8 cellular contexts compared by ENCODE assay signal in the genomic region with DNA sequence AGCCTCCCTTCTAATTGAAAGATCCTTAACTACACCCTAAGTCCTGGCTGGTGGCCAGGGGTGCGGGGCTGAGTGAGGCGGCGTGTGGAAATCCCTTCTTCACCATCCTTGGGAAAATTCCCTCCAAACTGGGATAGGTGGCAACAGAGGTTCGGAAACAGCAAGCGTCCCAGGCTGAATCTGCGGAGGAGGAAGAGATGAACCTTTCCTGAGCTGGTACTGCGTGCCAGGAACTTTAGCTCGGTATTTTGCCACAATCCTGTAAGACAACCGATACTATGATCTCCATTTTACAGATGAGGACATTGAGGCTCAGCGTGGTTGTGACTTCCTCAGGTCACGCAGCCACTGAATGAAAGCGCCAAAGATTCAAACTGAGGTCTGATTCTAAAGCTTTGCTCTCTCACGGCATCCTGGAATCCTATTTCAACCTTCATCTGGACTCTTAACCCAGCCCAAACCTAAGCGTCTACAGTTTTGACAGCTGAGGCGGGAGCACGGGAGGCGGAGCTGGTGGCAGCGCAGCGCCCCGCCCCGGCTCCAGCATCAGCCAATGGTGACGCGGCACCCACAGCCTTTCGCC. TPM values are rescaled to one million over a fixed set of nuclear protein-coding genes. Genes with fewer than 3 reads are reported as not detected.
DNase-seq lines count a peak whose midpoint lies in the region; ATAC-seq and TF ChIP-seq lines count a peak whose summit lies in the region.

No MANE protein-coding gene starts in this region.

- H3K27ac Mint-ChIP-seq in WTC11, result peak overlapping the region; percentile 87; the same call in 1 of the 2 replicates

- peak overlapping the region; percentile 70 for H3K4me3 Mint-ChIP-seq in WTC11

- H3K4me1 Mint-ChIP-seq in WTC11, result peaks cover 34% of the 10 kb centered on the region

- H3K27me3 Mint-ChIP-seq in WTC11 (ENCODE audit: low read depth), result no peaks in the 10 kb centered on the region; the same call in none of the 2 replicates

- H3K36me3 Mint-ChIP-seq in WTC11, result no peaks in the 10 kb centered on the region

- intact Hi-C loops in left cardiac atrium (cut with DNase I), result no loop called here

- DNase-seq in AG09309 (ENCODE audit: low read depth) (no peak), WTC11 (ENCODE audit: low spot score) (no peak), left cardiac atrium (peak; percentile 41), AG08395 (ENCODE audit: low spot score) (no peak), OCI-M2 (lab: John Stamatoyannopoulos, UW; ENCODE audit: unreplicated experiment) (no peak)

- POLR2A ChIA-PET in WTC11 (lab: Charles Lee), result no interaction called here

- no peaks in the 10 kb centered on the region for H3K9me3 Mint-ChIP-seq in WTC11

- CTCF ChIA-PET in WTC11 (lab: Charles Lee), result interaction anchor here (0.6 to 1.4 kb wide), 12 partner anchors 21 to 308 kb away, joined by 3 to 24 read pairs (median 4); no protein-coding TSS in a partner anchor

- H3K27ac ChIP-seq in skin epidermis, result peak overlapping the region in 20 of 21 experiments; percentile 28 to 96 (median 74)

- TF ChIP-seq CTCF in AG09309 (IDR thresholded peaks at IDR 0.05; ENCODE audit: control insufficient read depth, insufficient read depth, low read depth, low read length, missing control alignments), result no peak
- no peak for TF ChIP-seq CTCF in WTC11 (IDR thresholded peaks at IDR 0.05)

- H3K4me3 ChIP-seq in AG09309 (ENCODE audit: control insufficient read depth, low read depth, low read length) (peak overlapping the region; percentile 40), skin epidermis (peak overlapping the region; percentile 7 to 97 (median 77))

- peak; percentile 86 for ATAC-seq in GM21528 (IDR thresholded peaks at IDR 0.05; ENCODE audit: low FRiP score, unreplicated experiment)
- no peak for ATAC-seq in WTC11
- peak in 1 of 2 donors; percentile 0 for ATAC-seq in left cardiac atrium
- no peak for ATAC-seq in HG02870 (IDR thresholded peaks at IDR 0.05; ENCODE audit: unreplicated experiment)

TF ChIP-seq in WTC11, 78 proteins besides CTCF, POLR2A, EP300 and RAD21:
- TF ChIP-seq MLX (CRISPR knock-in tag; IDR thresholded peaks at IDR 0.05) (no peak), NFATC4 (CRISPR knock-in tag; IDR thresholded peaks at IDR 0.05) (no peak), GTF2I (CRISPR knock-in tag; conservative IDR thresholded peaks at IDR 0.05) (0 out of 2 replicates have a peak, but pooled peaks have one; percentile 48)

RNA-seq across cellular contexts. Expression of gene CYLD, which starts 0.6 kb away (rescaled TPM):
- total RNA-seq in WTC11 (2021) (9.4 to 10.8 TPM (median 9.6 TPM) in 3 replicates), left cardiac atrium (10 to 100 TPM; 26.7 to 29.6 TPM)

RNA-seq across cellular contexts. Expression of gene NOD2, which starts 47.9 kb away (rescaled TPM):
- 0.11 to 0.60 TPM (median 0.34 TPM) in 3 replicates for total RNA-seq in WTC11 (2021)
- total RNA-seq in left cardiac atrium, result 1 to 10 TPM; 1.3 to 1.4 TPM
